In the genomic region with DNA sequence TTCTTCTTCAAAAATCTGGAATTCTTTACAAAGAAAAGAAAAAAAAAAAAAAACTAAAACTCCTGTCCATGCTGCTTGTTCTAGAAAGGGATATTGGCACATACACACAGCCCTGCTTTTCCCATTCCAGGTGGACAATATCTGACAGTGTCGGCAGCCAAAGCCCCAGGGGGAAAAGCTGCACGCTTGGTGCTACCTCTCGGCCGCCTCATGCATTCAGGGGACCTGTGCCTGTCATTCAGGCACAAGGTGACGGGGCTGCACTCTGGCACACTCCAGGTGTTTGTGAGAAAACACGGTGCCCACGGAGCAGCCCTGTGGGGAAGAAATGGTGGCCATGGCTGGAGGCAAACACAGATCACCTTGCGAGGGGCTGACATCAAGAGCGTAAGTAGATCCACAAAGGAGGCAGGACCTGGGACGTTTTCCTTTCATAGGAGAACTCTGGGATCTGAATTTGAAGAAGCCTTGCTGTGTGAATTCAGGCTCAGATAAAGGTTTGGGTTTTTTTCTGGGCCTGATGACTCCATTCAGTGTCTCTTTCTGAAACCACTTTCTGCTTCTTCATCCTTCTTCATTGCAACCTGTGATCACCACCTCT, we compare ENCODE assay signal across 1 cellular context.
TF ChIP-seq lines count a peak whose summit lies in the region.

No MANE protein-coding gene starts in this region.

TF ChIP-seq in K562, 482 proteins besides CTCF, POLR2A, EP300 and RAD21:
- TF ChIP-seq MXI1 (IDR thresholded peaks at IDR 0.05; ENCODE audit: low read depth, low read length), result no peak
- TF ChIP-seq, protein P1, sequence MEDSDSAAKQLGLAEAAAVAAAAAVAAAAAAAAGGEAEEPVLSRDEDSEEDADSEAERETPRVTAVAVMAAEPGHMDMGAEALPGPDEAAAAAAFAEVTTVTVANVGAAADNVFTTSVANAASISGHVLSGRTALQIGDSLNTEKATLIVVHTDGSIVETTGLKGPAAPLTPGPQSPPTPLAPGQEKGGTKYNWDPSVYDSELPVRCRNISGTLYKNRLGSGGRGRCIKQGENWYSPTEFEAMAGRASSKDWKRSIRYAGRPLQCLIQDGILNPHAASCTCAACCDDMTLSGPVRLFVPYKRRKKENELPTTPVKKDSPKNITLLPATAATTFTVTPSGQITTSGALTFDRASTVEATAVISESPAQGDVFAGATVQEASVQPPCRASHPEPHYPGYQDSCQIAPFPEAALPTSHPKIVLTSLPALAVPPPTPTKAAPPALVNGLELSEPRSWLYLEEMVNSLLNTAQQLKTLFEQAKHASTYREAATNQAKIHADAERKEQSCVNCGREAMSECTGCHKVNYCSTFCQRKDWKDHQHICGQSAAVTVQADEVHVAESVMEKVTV (CRISPR knock-in tag; IDR thresholded peaks at IDR 0.05), result no peak
- no peak for TF ChIP-seq KDM1A (IDR thresholded peaks at IDR 0.05)
- no peak for TF ChIP-seq ZKSCAN8 (CRISPR knock-in tag; IDR thresholded peaks at IDR 0.05)
- TF ChIP-seq, protein P2, sequence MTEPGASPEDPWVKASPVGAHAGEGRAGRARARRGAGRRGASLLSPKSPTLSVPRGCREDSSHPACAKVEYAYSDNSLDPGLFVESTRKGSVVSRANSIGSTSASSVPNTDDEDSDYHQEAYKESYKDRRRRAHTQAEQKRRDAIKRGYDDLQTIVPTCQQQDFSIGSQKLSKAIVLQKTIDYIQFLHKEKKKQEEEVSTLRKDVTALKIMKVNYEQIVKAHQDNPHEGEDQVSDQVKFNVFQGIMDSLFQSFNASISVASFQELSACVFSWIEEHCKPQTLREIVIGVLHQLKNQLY (CRISPR knock-in tag; conservative IDR thresholded peaks at IDR 0.05), result no peak
- TF ChIP-seq, protein P3, sequence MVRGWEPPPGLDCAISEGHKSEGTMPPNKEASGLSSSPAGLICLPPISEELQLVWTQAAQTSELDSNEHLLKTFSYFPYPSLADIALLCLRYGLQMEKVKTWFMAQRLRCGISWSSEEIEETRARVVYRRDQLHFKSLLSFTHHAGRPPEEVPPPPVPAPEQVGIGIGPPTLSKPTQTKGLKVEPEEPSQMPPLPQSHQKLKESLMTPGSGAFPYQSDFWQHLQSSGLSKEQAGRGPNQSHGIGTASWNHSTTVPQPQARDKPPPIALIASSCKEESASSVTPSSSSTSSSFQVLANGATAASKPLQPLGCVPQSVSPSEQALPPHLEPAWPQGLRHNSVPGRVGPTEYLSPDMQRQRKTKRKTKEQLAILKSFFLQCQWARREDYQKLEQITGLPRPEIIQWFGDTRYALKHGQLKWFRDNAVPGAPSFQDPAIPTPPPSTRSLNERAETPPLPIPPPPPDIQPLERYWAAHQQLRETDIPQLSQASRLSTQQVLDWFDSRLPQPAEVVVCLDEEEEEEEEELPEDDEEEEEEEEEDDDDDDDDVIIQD (CRISPR knock-in tag; IDR thresholded peaks at IDR 0.05), result no peak
- no peak for TF ChIP-seq DIDO1 (tag; IDR thresholded peaks at IDR 0.05; ENCODE audit: low read depth)
- TF ChIP-seq, protein P4, sequence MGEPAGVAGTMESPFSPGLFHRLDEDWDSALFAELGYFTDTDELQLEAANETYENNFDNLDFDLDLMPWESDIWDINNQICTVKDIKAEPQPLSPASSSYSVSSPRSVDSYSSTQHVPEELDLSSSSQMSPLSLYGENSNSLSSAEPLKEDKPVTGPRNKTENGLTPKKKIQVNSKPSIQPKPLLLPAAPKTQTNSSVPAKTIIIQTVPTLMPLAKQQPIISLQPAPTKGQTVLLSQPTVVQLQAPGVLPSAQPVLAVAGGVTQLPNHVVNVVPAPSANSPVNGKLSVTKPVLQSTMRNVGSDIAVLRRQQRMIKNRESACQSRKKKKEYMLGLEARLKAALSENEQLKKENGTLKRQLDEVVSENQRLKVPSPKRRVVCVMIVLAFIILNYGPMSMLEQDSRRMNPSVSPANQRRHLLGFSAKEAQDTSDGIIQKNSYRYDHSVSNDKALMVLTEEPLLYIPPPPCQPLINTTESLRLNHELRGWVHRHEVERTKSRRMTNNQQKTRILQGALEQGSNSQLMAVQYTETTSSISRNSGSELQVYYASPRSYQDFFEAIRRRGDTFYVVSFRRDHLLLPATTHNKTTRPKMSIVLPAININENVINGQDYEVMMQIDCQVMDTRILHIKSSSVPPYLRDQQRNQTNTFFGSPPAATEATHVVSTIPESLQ (CRISPR knock-in tag; IDR thresholded peaks at IDR 0.05), result no peak
- TF ChIP-seq, protein P5, sequence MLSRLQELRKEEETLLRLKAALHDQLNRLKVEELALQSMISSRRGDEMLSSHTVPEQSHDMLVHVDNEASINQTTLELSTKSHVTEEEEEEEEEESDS (CRISPR knock-in tag; IDR thresholded peaks at IDR 0.05), result no peak
